Comparison of ENCODE assay signal across 8 cellular contexts in the genomic region with DNA sequence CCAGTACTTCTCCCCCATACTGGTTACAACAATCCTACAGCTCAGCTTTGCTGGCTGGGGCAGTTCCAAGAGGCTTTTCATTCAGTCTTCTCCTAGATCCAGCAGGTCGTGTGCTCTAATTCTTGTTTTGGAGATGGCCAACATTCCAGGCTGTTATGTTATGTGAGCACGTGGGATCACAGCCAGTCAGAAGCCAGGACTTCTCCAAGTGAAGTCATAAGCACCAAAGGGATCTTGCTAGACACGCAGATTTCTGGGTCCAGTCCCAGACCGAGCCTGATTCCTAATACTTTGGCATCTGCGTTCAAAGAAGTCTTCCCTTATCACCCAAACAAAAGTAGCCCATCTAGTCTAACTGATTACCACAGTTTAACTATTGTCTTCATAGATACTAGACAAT. TPM values are rescaled to one million over a fixed set of nuclear protein-coding genes. Genes with fewer than 3 reads are reported as not detected.
DNase-seq lines count a peak whose midpoint lies in the region; ATAC-seq and TF ChIP-seq lines count a peak whose summit lies in the region.

No MANE protein-coding gene starts in this region.

- no peak for TF ChIP-seq CTCF in MCF 10A (IDR thresholded peaks at IDR 0.05; ENCODE audit: unreplicated experiment)

- no peaks in the 10 kb centered on the region for H3K9me3 ChIP-seq in CD4-positive, alpha-beta memory T cell (ENCODE audit: control insufficient read depth in 1 of 2, low read length in 2 of 2)
- no peaks in the 10 kb centered on the region for H3K9me3 ChIP-seq in KOPT-K1 (ENCODE audit: insufficient read depth, low read length, poor library complexity, severe bottlenecking)
- H3K9me3 ChIP-seq in subcutaneous abdominal adipose tissue (ENCODE audit: control insufficient read depth in 5 of 5, low read length in 5 of 5): no peaks in the 10 kb centered on the region

- H3K4me3 ChIP-seq in CD4-positive, alpha-beta memory T cell (ENCODE audit: low read length in 2 of 2): peak overlapping the region in 1 of 2 donors; percentile 74
- H3K4me3 ChIP-seq in subcutaneous abdominal adipose tissue (ENCODE audit: low read depth in 1 of 5, low read length in 5 of 5): peak overlapping the region in 3 of 5 donors; percentile 61 to 75 (median 68)

- ATAC-seq in left colon: no peak

- H3K9me3 Mint-ChIP-seq in CD4-positive, alpha-beta memory T cell: no peaks in the 10 kb centered on the region
- no peaks in the 10 kb centered on the region for H3K9me3 Mint-ChIP-seq in MCF 10A (ENCODE audit: unreplicated experiment)

- intact Hi-C loops in CD4-positive, alpha-beta memory T cell (cut with micrococcal nuclease): no loop called here
- intact Hi-C loops in MCF 10A (cut with micrococcal nuclease): loop anchor here (2.0 kb wide), 1 partner anchor 105 kb away; a partner anchor contains a TSS
- intact Hi-C loops in left colon (cut with DNase I, micrococcal nuclease): no loop called here

- peak overlapping the region in 4 of 5 donors; percentile 88 to 95 (median 90) for H3K9ac ChIP-seq in subcutaneous abdominal adipose tissue (ENCODE audit: low read length in 5 of 5)

- BruUV-seq in MCF 10A (replicated peaks; lab: Mats Ljungman, UMichigan): no TSS peak

- peak overlapping the region; percentile 92 for H3K27ac ChIP-seq in CD4-positive, alpha-beta memory T cell (ENCODE audit: low read depth, low read length)
- peak overlapping the region; percentile 94 for H3K27ac ChIP-seq in KOPT-K1 (ENCODE audit: low read depth, low read length, poor library complexity, severe bottlenecking)
- H3K27ac ChIP-seq in subcutaneous abdominal adipose tissue (ENCODE audit: low read depth, low read length): peak overlapping the region; percentile 94

- peaks cover 0 to 10% of the 10 kb centered on the region in 2 donors for H3K36me3 Mint-ChIP-seq in CD4-positive, alpha-beta memory T cell
- H3K36me3 Mint-ChIP-seq in MCF 10A (ENCODE audit: insufficient read depth, unreplicated experiment): peaks cover 12% of the 10 kb centered on the region

- no peak for DNase-seq in CD4-positive, alpha-beta memory T cell
- DNase-seq in MCF 10A (ENCODE audit: unreplicated experiment): peak; percentile 84
- peak; percentile 47 to 67 for DNase-seq in left colon
- no peak for DNase-seq in stimulated activated CD4-positive, alpha-beta T cell treated with anti-CD3 and anti-CD28 coated beads, Interleukin-12 subunit alpha, Interleukin-12 subunit beta, amount 100 ng/mL, for 4 hours
- DNase-seq in HK-2 (ENCODE audit: unreplicated experiment): no peak
- DNase-seq in activated gamma-delta T cell treated with Interleukin-2 at 50 U/mL for 16 hours: no peak

- H3K4me3 Mint-ChIP-seq in CD4-positive, alpha-beta memory T cell: peak overlapping the region; percentile 85 to 92 (median 87)
- H3K4me3 Mint-ChIP-seq in MCF 10A (ENCODE audit: unreplicated experiment): peak overlapping the region; percentile 82

- peaks cover 23% of the 10 kb centered on the region for H3K4me1 ChIP-seq in CD4-positive, alpha-beta memory T cell (ENCODE audit: insufficient read depth, low read length)
- H3K4me1 ChIP-seq in subcutaneous abdominal adipose tissue (ENCODE audit: control insufficient read depth in 5 of 5, insufficient read depth in 5 of 5, low read length in 5 of 5): peaks cover 8 to 56% (median 45%) of the 10 kb centered on the region in 5 donors

- CTCF ChIA-PET in CD4-positive, alpha-beta memory T cell (lab: Charles Lee; ENCODE audit: partially characterized antibody): interaction anchor here (0.9 kb wide), 1 partner anchor 104 kb away, joined by 3 read pairs; no protein-coding TSS in a partner anchor
- CTCF ChIA-PET in MCF 10A (lab: Yijun Ruan, JAX): interaction anchor here (0.5 to 2.4 kb wide), 7 partner anchors 20 to 787 kb away, joined by 3 to 7 read pairs (median 4); no protein-coding TSS in a partner anchor

- no peaks in the 10 kb centered on the region for H3K27me3 ChIP-seq in CD4-positive, alpha-beta memory T cell (ENCODE audit: insufficient read depth, low read length)
- H3K27me3 ChIP-seq in subcutaneous abdominal adipose tissue (ENCODE audit: control insufficient read depth in 5 of 5, insufficient read depth in 4 of 5, low read length in 5 of 5): no peaks in the 10 kb centered on the region

- H3K36me3 ChIP-seq in CD4-positive, alpha-beta memory T cell (ENCODE audit: insufficient read depth, low read length): no peaks in the 10 kb centered on the region
- H3K36me3 ChIP-seq in KOPT-K1 (ENCODE audit: insufficient read depth, low read length): no peaks in the 10 kb centered on the region
- H3K36me3 ChIP-seq in subcutaneous abdominal adipose tissue (ENCODE audit: control insufficient read depth in 5 of 5, insufficient read depth in 5 of 5, low read length in 5 of 5): no peaks in the 10 kb centered on the region

- POLR2A ChIA-PET in CD4-positive, alpha-beta memory T cell (lab: Charles Lee; ENCODE audit: partially characterized antibody): interaction anchor here (1.6 to 3.3 kb wide), 3 partner anchors 104 to 184 kb away, joined by 4 to 19 read pairs (median 6); a partner anchor contains a TSS
- POLR2A ChIA-PET in MCF 10A (lab: Yijun Ruan, JAX): interaction anchor here (0.7 to 3.6 kb wide), 16 partner anchors 13 to 129 kb away, joined by 3 to 29 read pairs (median 4); no protein-coding TSS in a partner anchor

- H3K4me1 Mint-ChIP-seq in CD4-positive, alpha-beta memory T cell: peaks cover 19 to 46% (median 30%) of the 10 kb centered on the region in 4 donors
- H3K4me1 Mint-ChIP-seq in MCF 10A (ENCODE audit: insufficient read depth, unreplicated experiment): peaks cover 24% of the 10 kb centered on the region

- H3K27me3 Mint-ChIP-seq in CD4-positive, alpha-beta memory T cell: no peaks in the 10 kb centered on the region
- no peaks in the 10 kb centered on the region for H3K27me3 Mint-ChIP-seq in MCF 10A (ENCODE audit: insufficient read depth, unreplicated experiment)

- H3K27ac Mint-ChIP-seq in CD4-positive, alpha-beta memory T cell: peak overlapping the region; percentile 90 to 99 (median 97)
- H3K27ac Mint-ChIP-seq in MCF 10A (ENCODE audit: low read depth, unreplicated experiment): peak overlapping the region; percentile 98

RNA-seq across cellular contexts. Expression of a gene that starts 1.4 kb away (rescaled TPM):
- 100 to 1,000 TPM; 152 to 159 TPM for total RNA-seq in CD4-positive, alpha-beta memory T cell
- polyA plus RNA-seq in CD4-positive, alpha-beta memory T cell: 10 to 100 TPM in 1 of 2 donors, 1 to 10 TPM in 1; 6.0 to 28.8 TPM
- 321 and 340 TPM in 2 replicates for total RNA-seq in MCF 10A (2022)
- 100 to 1,000 TPM; 118 to 161 TPM for total RNA-seq in left colon

Comparison
In these comparisons a context has a peak if more than half of its experiments do, and no peak if none do; other contexts are left out.
1. DNase-seq: peak in MCF 10A (single experiment) and left colon (2 of 2); none in CD4-positive, alpha-beta memory T cell (0 of 5), stimulated activated CD4-positive, alpha-beta T cell treated with anti-CD3 and anti-CD28 coated beads, Interleukin-12 subunit alpha, Interleukin-12 subunit beta, amount 100 ng/mL, for 4 hours (single experiment), HK-2 (single experiment) and activated gamma-delta T cell treated with Interleukin-2 at 50 U/mL for 16 hours (single experiment).
2. Peak in every context shown above with its lines, with median percentiles within 50 percentile points of each other: H3K27ac ChIP-seq.